In genomic region chr16:30775381-30776099, GRCh38 we compare ENCODE assay signal across 8 cellular contexts. TPM values are rescaled to one million over a fixed set of nuclear protein-coding genes. Genes with fewer than 3 reads are reported as not detected.
DNase-seq lines count a peak whose midpoint lies in the region; ATAC-seq and TF ChIP-seq lines count a peak whose summit lies in the region.

No MANE protein-coding gene starts in this region.

- peak overlapping the region; percentile 95 for H3K27ac ChIP-seq in RWPE1
- H3K27ac ChIP-seq in gastroesophageal sphincter: peak overlapping the region; percentile 59 to 91 (median 90)
- H3K27ac ChIP-seq in temporal lobe (ENCODE audit: low read depth, low read length): peak overlapping the region; percentile 58

- POLR2A ChIA-PET in RWPE1 (lab: Yijun Ruan, JAX; ENCODE audit: low non-redundant PET): interaction anchor here (0.7 to 1.4 kb wide), 3 partner anchors 11 to 125 kb away, joined by 3 to 7 read pairs (median 3); partner anchors contain the start of gene PRR14

- H3K4me3 ChIP-seq in gastroesophageal sphincter (peak overlapping the region; percentile 63 to 82), neuron (ENCODE audit: low read length) (peak overlapping the region; percentile 82)

- TF ChIP-seq EP300 in gastroesophageal sphincter (IDR thresholded peaks at IDR 0.05): no peak

- H3K27me3 ChIP-seq in gastroesophageal sphincter: no peaks in the 10 kb centered on the region
- H3K27me3 ChIP-seq in neuron (ENCODE audit: insufficient read depth, low read length): no peaks in the 10 kb centered on the region

- H3K36me3 ChIP-seq in gastroesophageal sphincter (peaks cover 0 to 46% of the 10 kb centered on the region in 2 donors), neuron (ENCODE audit: insufficient read depth, low read length) (peaks cover 45% of the 10 kb centered on the region)

- no CpG with 5 or more reads among the region's 75 CpGs for WGBS in gastroesophageal sphincter (ENCODE audit: low coverage in 1 of 2), 2 donors

- H3K9me3 ChIP-seq in gastroesophageal sphincter: no peaks in the 10 kb centered on the region
- no peaks in the 10 kb centered on the region for H3K9me3 ChIP-seq in neuron (ENCODE audit: low read length)

- peak; percentile 93 for DNase-seq in AG08396 (ENCODE audit: low spot score)
- DNase-seq in HT1080 (ENCODE audit: low read depth): peak; percentile 81
- peak; percentile 91 for DNase-seq in RWPE1 (ENCODE audit: low spot score)
- DNase-seq in activated naive CD4-positive, alpha-beta T cell treated with anti-CD3 and anti-CD28 coated beads, Interleukin-2, amount 50 U/mL, for 16 hours: peak; percentile 75

- CTCF ChIA-PET in RWPE1 (lab: Yijun Ruan, JAX): interaction anchor here (0.6 kb wide), 1 partner anchor 145 kb away, joined by 3 read pairs; no protein-coding TSS in a partner anchor

- peak; percentile 29 to 38 for TF ChIP-seq POLR2A in gastroesophageal sphincter (IDR thresholded peaks at IDR 0.05)

- no peak overlapping the region for H2AFZ ChIP-seq in neuron (ENCODE audit: low read depth, low read length)

- ATAC-seq in GM18868 (IDR thresholded peaks at IDR 0.05; ENCODE audit: unreplicated experiment) (peak; percentile 66), gastroesophageal sphincter (peak; percentile 87)

- TF ChIP-seq CTCF in RWPE1 (conservative IDR thresholded peaks at IDR 0.05; ENCODE audit: low read depth): no peak
- TF ChIP-seq CTCF in gastroesophageal sphincter (IDR thresholded peaks at IDR 0.05): no peak

- H3K4me1 ChIP-seq in gastroesophageal sphincter (peaks cover 0 to 35% (median 17%) of the 10 kb centered on the region in 3 donors), neuron (ENCODE audit: insufficient read depth, low read length) (peaks cover 21% of the 10 kb centered on the region)

RNA-seq across cellular contexts. Expression of gene ZNF629, which starts 11.5 kb away (rescaled TPM):
- 14.5 and 15.9 TPM in 2 replicates for total RNA-seq in HT1080 (2014; rRNA removed; shearing (Covaris generic))
- 5.2 and 6.0 TPM in 2 replicates for polyA plus RNA-seq in HT1080 (2015; cell fraction: cytosol; rRNA removed)
- polyA plus RNA-seq in HT1080 (2015; cell fraction: nucleus; rRNA removed): 10.5 and 10.9 TPM in 2 replicates
- total RNA-seq in gastroesophageal sphincter (10 to 100 TPM; 12.3 to 16.5 (median 14.5) TPM), temporal lobe (12.3 TPM)

RNA-seq across cellular contexts. Expression of gene RNF40, which starts 13.4 kb away (rescaled TPM):
- 96.2 and 104 TPM in 2 replicates for total RNA-seq in HT1080 (2014; rRNA removed; shearing (Covaris generic))
- polyA plus RNA-seq in HT1080 (2015; cell fraction: cytosol; rRNA removed): 46.4 and 48.5 TPM in 2 replicates
- polyA plus RNA-seq in HT1080 (2015; cell fraction: nucleus; rRNA removed): 86.0 and 86.3 TPM in 2 replicates
- total RNA-seq in gastroesophageal sphincter (100 to 1,000 TPM in 1 of 4 donors, 10 to 100 TPM in 3; 76.4 to 108 (median 80.6) TPM), temporal lobe (64.4 TPM)

RNA-seq across cellular contexts. Expression of gene CFAP119, which starts 13.7 kb away (rescaled TPM):
- 5.7 and 5.9 TPM in 2 replicates for total RNA-seq in HT1080 (2014; rRNA removed; shearing (Covaris generic))
- 1.6 and 2.7 TPM in 2 replicates for polyA plus RNA-seq in HT1080 (2015; cell fraction: cytosol; rRNA removed)
- polyA plus RNA-seq in HT1080 (2015; cell fraction: nucleus; rRNA removed): 21.8 and 24.7 TPM in 2 replicates
- total RNA-seq in gastroesophageal sphincter: 1 to 10 TPM in 2 of 4 donors, not detected in 2; 1.3 to 1.9 TPM
- total RNA-seq in temporal lobe: 1.7 TPM

RNA-seq across cellular contexts. Expression of gene PHKG2, which starts 27.3 kb away (rescaled TPM):
- total RNA-seq in HT1080 (2014; rRNA removed; shearing (Covaris generic)): 24.8 and 25.7 TPM in 2 replicates
- 17.8 and 19.7 TPM in 2 replicates for polyA plus RNA-seq in HT1080 (2015; cell fraction: cytosol; rRNA removed)
- polyA plus RNA-seq in HT1080 (2015; cell fraction: nucleus; rRNA removed): 52.3 and 58.0 TPM in 2 replicates
- total RNA-seq in gastroesophageal sphincter (10 to 100 TPM; 19.4 to 29.0 (median 23.4) TPM), temporal lobe (8.4 TPM)

Comparison
In these comparisons a context has a peak if more than half of its experiments do, and no peak if none do; other contexts are left out.
1. Peak in every context shown above with its lines: DNase-seq, ATAC-seq, H3K4me3 ChIP-seq and H3K27ac ChIP-seq.